Comparison of ENCODE assay signal across 3 cellular contexts in the genomic region with DNA sequence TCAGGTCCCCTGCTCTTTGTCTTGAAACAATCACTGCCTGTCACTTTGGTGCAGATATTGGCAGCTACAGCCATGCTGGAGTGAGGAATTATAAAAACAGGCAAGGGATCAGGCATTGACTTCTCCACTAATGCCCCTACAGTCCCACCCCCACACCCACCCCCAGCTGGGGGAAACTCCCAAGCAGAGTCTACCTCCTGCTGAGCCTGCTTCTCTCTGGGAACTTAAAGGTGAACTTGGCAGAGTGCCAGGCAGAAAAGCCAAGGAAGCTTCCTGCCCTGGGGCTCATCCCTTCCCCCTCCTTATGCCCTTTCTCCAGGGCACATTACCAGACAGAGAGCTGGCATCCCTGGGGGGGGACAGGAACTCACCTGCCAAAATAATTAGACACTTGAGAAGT.
TF ChIP-seq lines count a peak whose summit lies in the region.

No MANE protein-coding gene starts in this region.

TF ChIP-seq in SK-N-SH, 30 proteins besides CTCF, POLR2A, EP300 and RAD21:
- TF ChIP-seq NFIC (IDR thresholded peaks at IDR 0.05; ENCODE audit: borderline replicate concordance): peak; percentile 52
- TF ChIP-seq, protein P1, sequence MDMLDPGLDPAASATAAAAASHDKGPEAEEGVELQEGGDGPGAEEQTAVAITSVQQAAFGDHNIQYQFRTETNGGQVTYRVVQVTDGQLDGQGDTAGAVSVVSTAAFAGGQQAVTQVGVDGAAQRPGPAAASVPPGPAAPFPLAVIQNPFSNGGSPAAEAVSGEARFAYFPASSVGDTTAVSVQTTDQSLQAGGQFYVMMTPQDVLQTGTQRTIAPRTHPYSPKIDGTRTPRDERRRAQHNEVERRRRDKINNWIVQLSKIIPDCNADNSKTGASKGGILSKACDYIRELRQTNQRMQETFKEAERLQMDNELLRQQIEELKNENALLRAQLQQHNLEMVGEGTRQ (IDR thresholded peaks at IDR 0.05; ENCODE audit: borderline replicate concordance, low read depth, low read length): no peak

TF ChIP-seq in SK-N-SH treated with all-trans-retinoic acid at 6 μM for 48 hours, 23 proteins besides CTCF, POLR2A, EP300 and RAD21:
- TF ChIP-seq PPARA (CRISPR knock-in tag; IDR thresholded peaks at IDR 0.05; ENCODE audit: borderline replicate concordance) (no peak), ZNF565 (CRISPR knock-in tag; conservative IDR thresholded peaks at IDR 0.05; ENCODE audit: low read depth) (no peak), RARB (CRISPR knock-in tag; IDR thresholded peaks at IDR 0.05) (no peak), OSR1 (CRISPR knock-in tag; IDR thresholded peaks at IDR 0.05) (no peak), PATZ1 (CRISPR knock-in tag; IDR thresholded peaks at IDR 0.05; ENCODE audit: borderline replicate concordance) (no peak), GLIS3 (CRISPR knock-in tag; IDR thresholded peaks at IDR 0.05) (no peak), ZC3H10 (CRISPR knock-in tag; IDR thresholded peaks at IDR 0.05) (no peak), TSHZ2 (CRISPR knock-in tag; IDR thresholded peaks at IDR 0.05) (no peak), ZFP30 (CRISPR knock-in tag; IDR thresholded peaks at IDR 0.05) (no peak), ZNF8 (CRISPR knock-in tag; IDR thresholded peaks at IDR 0.05) (no peak), ZFP3 (CRISPR knock-in tag; IDR thresholded peaks at IDR 0.05) (no peak)
- TF ChIP-seq, protein P2, sequence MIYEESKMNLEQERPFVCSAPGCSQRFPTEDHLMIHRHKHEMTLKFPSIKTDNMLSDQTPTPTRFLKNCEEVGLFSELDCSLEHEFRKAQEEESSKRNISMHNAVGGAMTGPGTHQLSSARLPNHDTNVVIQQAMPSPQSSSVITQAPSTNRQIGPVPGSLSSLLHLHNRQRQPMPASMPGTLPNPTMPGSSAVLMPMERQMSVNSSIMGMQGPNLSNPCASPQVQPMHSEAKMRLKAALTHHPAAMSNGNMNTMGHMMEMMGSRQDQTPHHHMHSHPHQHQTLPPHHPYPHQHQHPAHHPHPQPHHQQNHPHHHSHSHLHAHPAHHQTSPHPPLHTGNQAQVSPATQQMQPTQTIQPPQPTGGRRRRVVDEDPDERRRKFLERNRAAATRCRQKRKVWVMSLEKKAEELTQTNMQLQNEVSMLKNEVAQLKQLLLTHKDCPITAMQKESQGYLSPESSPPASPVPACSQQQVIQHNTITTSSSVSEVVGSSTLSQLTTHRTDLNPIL (CRISPR knock-in tag; IDR thresholded peaks at IDR 0.05; ENCODE audit: low read depth): no peak

TF ChIP-seq in H1, 55 proteins besides CTCF, POLR2A, EP300 and RAD21:
- TF ChIP-seq TCF12 (IDR thresholded peaks at IDR 0.05; ENCODE audit: low read depth, low read length) (no peak), MAX (IDR thresholded peaks at IDR 0.05) (no peak), GABPA (IDR thresholded peaks at IDR 0.05; ENCODE audit: borderline replicate concordance, insufficient read depth, low read length) (no peak), ZNF274 (IDR thresholded peaks at IDR 0.05; ENCODE audit: borderline replicate concordance, extremely low read depth, low read length) (no peak), SIN3A (conservative IDR thresholded peaks at IDR 0.05 in 1 of 2, IDR thresholded peaks at IDR 0.05 in 1 of 2; ENCODE audit: low read depth in 1 of 2, low read length in 2 of 2) (no peak), SP2 (IDR thresholded peaks at IDR 0.05; ENCODE audit: low read length) (no peak)
